Comparison of ENCODE assay signal across 18 cellular contexts in the genomic region with DNA sequence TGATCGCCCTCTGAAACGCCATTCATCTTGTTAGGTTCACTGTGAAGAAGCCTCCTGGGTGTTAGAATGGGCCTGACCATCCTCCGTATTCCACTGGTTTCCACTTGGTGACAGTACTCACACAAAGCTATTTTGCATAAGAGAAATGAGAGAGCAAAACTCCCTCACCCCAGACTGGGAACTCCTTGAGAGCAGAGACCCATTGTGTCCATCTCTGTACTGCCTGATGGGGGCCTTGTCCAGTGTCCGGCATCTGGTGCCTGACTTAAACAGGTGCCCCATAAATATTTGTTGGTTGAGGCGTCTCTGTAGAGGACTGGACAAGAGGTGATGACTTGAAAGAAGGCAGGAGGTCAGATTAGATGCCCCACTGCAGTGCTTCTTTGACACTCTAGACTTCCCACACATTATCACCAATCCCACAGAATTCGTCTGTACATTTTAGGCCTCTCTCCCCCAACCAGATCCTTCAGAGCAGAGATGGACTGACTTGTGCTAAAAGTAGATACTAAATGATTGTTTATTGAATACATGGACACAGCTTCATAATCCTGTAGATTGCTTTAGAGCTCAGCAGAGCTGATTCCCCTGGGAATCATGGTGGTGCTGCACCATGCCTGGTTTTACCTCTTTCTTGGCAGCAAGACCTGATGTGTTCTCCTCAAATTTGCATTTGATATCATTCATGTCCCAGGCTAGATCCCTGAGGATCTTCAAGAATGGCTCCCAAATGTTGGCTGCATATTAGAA. TPM values are rescaled to one million over a fixed set of nuclear protein-coding genes. Genes with fewer than 3 reads are reported as not detected.
A peak's percentile ranks its signal among the peaks of the same experiment; 100 is the strongest.
DNase-seq lines count a peak whose midpoint lies in the region; TF ChIP-seq lines count a peak whose summit lies in the region.
"Had no signal": no experiment of that assay in that cellular context is flagged by ENCODE, and none has a peak within 500 bp of the region (broad histone marks: within the 10 kb centered on the region; RNA-seq: fewer than 3 reads in every experiment).

No MANE protein-coding gene starts in this region.

- POLR2A ChIA-PET in activated CD4-positive, alpha-beta memory T cell treated with anti-CD3 and anti-CD28 coated beads for 36 hours (lab: Charles Lee), result no interaction called here

- H3K9me3 Mint-ChIP-seq in T-helper 1 cell treated with Interleukin-12 subunit alpha and Interleukin-12 subunit beta and Interleukin-4 antibody, amounts not matched to agents 30 μg/mL and 1 μg/mL, for 36 hours, result peaks cover 3% of the 10 kb centered on the region
- H3K9me3 Mint-ChIP-seq in CD14-positive monocyte, result peaks cover 2 to 11% (median 7%) of the 10 kb centered on the region in 7 donors
- H3K9me3 Mint-ChIP-seq in activated CD4-positive, alpha-beta memory T cell treated with anti-CD3 and anti-CD28 coated beads for 36 hours, result no peaks in the 10 kb centered on the region
- H3K9me3 Mint-ChIP-seq in mesothelial cell of epicardium, result peaks cover 3% of the 10 kb centered on the region

- no peak overlapping the region for H3K4me3 Mint-ChIP-seq in T-helper 1 cell treated with Interleukin-12 subunit alpha and Interleukin-12 subunit beta and Interleukin-4 antibody, amounts not matched to agents 30 μg/mL and 1 μg/mL, for 36 hours
- no peak overlapping the region for H3K4me3 Mint-ChIP-seq in CD14-positive monocyte
- H3K4me3 Mint-ChIP-seq in activated CD4-positive, alpha-beta memory T cell treated with anti-CD3 and anti-CD28 coated beads for 36 hours, result no peak overlapping the region
- H3K4me3 Mint-ChIP-seq in mesothelial cell of epicardium, result no peak overlapping the region

- no peaks in the 10 kb centered on the region for H3K27me3 Mint-ChIP-seq in T-helper 1 cell treated with Interleukin-12 subunit alpha and Interleukin-12 subunit beta and Interleukin-4 antibody, amounts not matched to agents 30 μg/mL and 1 μg/mL, for 36 hours (ENCODE audit: low read depth)
- H3K27me3 Mint-ChIP-seq in CD14-positive monocyte (ENCODE audit: low read depth in 3 of 3) (peaks cover 0 to 4% (median 0%) of the 10 kb centered on the region in 3 donors), mesothelial cell of epicardium (ENCODE audit: low read depth) (peaks cover 44% of the 10 kb centered on the region)
- no peaks in the 10 kb centered on the region for H3K27me3 Mint-ChIP-seq in activated CD4-positive, alpha-beta memory T cell treated with anti-CD3 and anti-CD28 coated beads for 36 hours
- H3K27me3 Mint-ChIP-seq: CD4-positive, CD25-positive, alpha-beta regulatory T cell had no signal

- DNase-seq in T-helper 1 cell (no peak), CD14-positive monocyte (ENCODE audit: low spot score) (no peak), islet precursor cell (peak; percentile 28), mesothelial cell of epicardium (ENCODE audit: low spot score in 2 of 2, unreplicated experiment in 2 of 2) (no peak), dermis blood vessel endothelial cell (no peak), C1 segment of cervical spinal cord (lab: John Stamatoyannopoulos, UW) (no peak)
- DNase-seq in activated CD4-positive, alpha-beta memory T cell treated with anti-CD3 and anti-CD28 coated beads for 36 hours, result peak; percentile 4
- DNase-seq: CD4-positive, CD25-positive, alpha-beta regulatory T cell; DMS53; GOT3; IMR-90; NCI-H1417; NCI-H1930; NCI-H2171; PC-3 had no signal

- intact Hi-C loops in CD14-positive monocyte (cut with micrococcal nuclease), result no loop called here
- intact Hi-C loops in activated CD4-positive, alpha-beta memory T cell treated with anti-CD3 and anti-CD28 coated beads for 36 hours (cut with micrococcal nuclease), result no loop called here

- CTCF ChIA-PET in activated CD4-positive, alpha-beta memory T cell treated with anti-CD3 and anti-CD28 coated beads for 36 hours (lab: Charles Lee), result interaction anchor here (0.6 to 7.9 kb wide), 10 partner anchors 9 to 158 kb away, joined by 3 to 98 read pairs (median 5); a partner anchor contains a TSS

- peaks cover 39% of the 10 kb centered on the region for H3K36me3 Mint-ChIP-seq in T-helper 1 cell treated with Interleukin-12 subunit alpha and Interleukin-12 subunit beta and Interleukin-4 antibody, amounts not matched to agents 30 μg/mL and 1 μg/mL, for 36 hours (ENCODE audit: low read depth)
- peaks cover 4 to 5% of the 10 kb centered on the region in 2 donors for H3K36me3 Mint-ChIP-seq in CD14-positive monocyte
- H3K36me3 Mint-ChIP-seq in activated CD4-positive, alpha-beta memory T cell treated with anti-CD3 and anti-CD28 coated beads for 36 hours, result peaks cover 4% of the 10 kb centered on the region
- H3K36me3 Mint-ChIP-seq in mesothelial cell of epicardium, result no peaks in the 10 kb centered on the region

- TF ChIP-seq CTCF in CD14-positive monocyte (IDR thresholded peaks at IDR 0.05), result no peak
- no peak for TF ChIP-seq CTCF in mesothelial cell of epicardium (IDR thresholded peaks at IDR 0.05; ENCODE audit: unreplicated experiment)

- H3K4me1 Mint-ChIP-seq in T-helper 1 cell treated with Interleukin-12 subunit alpha and Interleukin-12 subunit beta and Interleukin-4 antibody, amounts not matched to agents 30 μg/mL and 1 μg/mL, for 36 hours (ENCODE audit: low read depth), result peaks cover 55% of the 10 kb centered on the region
- H3K4me1 Mint-ChIP-seq in CD14-positive monocyte, result peaks cover 35% of the 10 kb centered on the region
- H3K4me1 Mint-ChIP-seq in activated CD4-positive, alpha-beta memory T cell treated with anti-CD3 and anti-CD28 coated beads for 36 hours (ENCODE audit: low read depth), result peaks cover 44% of the 10 kb centered on the region
- no peaks in the 10 kb centered on the region for H3K4me1 Mint-ChIP-seq in mesothelial cell of epicardium

- H3K27ac Mint-ChIP-seq in T-helper 1 cell treated with Interleukin-12 subunit alpha and Interleukin-12 subunit beta and Interleukin-4 antibody, amounts not matched to agents 30 μg/mL and 1 μg/mL, for 36 hours, result peak overlapping the region; percentile 43
- H3K27ac Mint-ChIP-seq in CD14-positive monocyte, result peak overlapping the region; percentile 91 to 97 (median 95)
- H3K27ac Mint-ChIP-seq in activated CD4-positive, alpha-beta memory T cell treated with anti-CD3 and anti-CD28 coated beads for 36 hours, result no peak overlapping the region
- H3K27ac Mint-ChIP-seq in mesothelial cell of epicardium, result no peak overlapping the region

RNA-seq across cellular contexts. Expression of a gene that starts 22.4 kb away (rescaled TPM):
- polyA plus RNA-seq in CD14-positive monocyte, result not detected
- total RNA-seq in activated CD4-positive, alpha-beta memory T cell treated with anti-CD3 and anti-CD28 coated beads for 36 hours, result under 1 TPM; 0.24 to 0.36 TPM
- total RNA-seq in mesothelial cell of epicardium (0.58 to 1.1 TPM (median 0.63 TPM) in 3 replicates), dermis blood vessel endothelial cell (not detected in 2 replicates)
- total RNA-seq: HT-29, IMR-90, NCI-H460, PC-3 had no signal
- polyA plus RNA-seq: IMR-90 had no signal

RNA-seq across cellular contexts. Expression of a gene that starts 46.2 kb away (rescaled TPM):
- polyA plus RNA-seq in CD14-positive monocyte, result 1 to 10 TPM; 5.6 to 7.7 TPM
- total RNA-seq in activated CD4-positive, alpha-beta memory T cell treated with anti-CD3 and anti-CD28 coated beads for 36 hours, result 10 to 100 TPM; 25.2 to 25.6 TPM
- 0.29 to 0.45 TPM (median 0.34 TPM) in 3 replicates for total RNA-seq in mesothelial cell of epicardium
- not detected in 2 replicates for total RNA-seq in dermis blood vessel endothelial cell
- total RNA-seq: HT-29, NCI-H460, PC-3 had no signal

Comparison
In these comparisons a context has a peak if more than half of its experiments do, and no peak if none do; other contexts are left out.
1. H3K27ac Mint-ChIP-seq: peak in T-helper 1 cell treated with Interleukin-12 subunit alpha and Interleukin-12 subunit beta and Interleukin-4 antibody, amounts not matched to agents 30 μg/mL and 1 μg/mL, for 36 hours (single experiment) and CD14-positive monocyte (7 of 7); none in activated CD4-positive, alpha-beta memory T cell treated with anti-CD3 and anti-CD28 coated beads for 36 hours (single experiment) and mesothelial cell of epicardium (single experiment).
2. DNase-seq: peak in activated CD4-positive, alpha-beta memory T cell treated with anti-CD3 and anti-CD28 coated beads for 36 hours (single experiment) and islet precursor cell (single experiment); none in T-helper 1 cell (0 of 5), CD14-positive monocyte (single experiment), mesothelial cell of epicardium (0 of 2), dermis blood vessel endothelial cell (single experiment) and C1 segment of cervical spinal cord (0 of 14).
3. RNA of a gene that starts 46.2 kb away (total RNA-seq): 25.2 to 25.6 TPM in activated CD4-positive, alpha-beta memory T cell treated with anti-CD3 and anti-CD28 coated beads for 36 hours; 0.29 to 0.45 TPM in mesothelial cell of epicardium and not detected in dermis blood vessel endothelial cell; every median in the first group is over 10 times any median in the second.